Comparison of ENCODE assay signal across 30 cellular contexts in genomic region chr21:40271169-40271568, GRCh38.
"Had no signal": no experiment of that assay in that cellular context is flagged by ENCODE, and none has a peak within 500 bp of the region (broad histone marks: within the 10 kb centered on the region; RNA-seq: fewer than 3 reads in every experiment).

No MANE protein-coding gene starts in this region.

- H3K4me3 ChIP-seq: PC-9, SJCRH30, SK-N-MC had no signal

- H3K9me3 ChIP-seq: SJCRH30 had no signal

- H3K27ac ChIP-seq: KMS-11, PC-9, RWPE1, SJCRH30, SK-N-MC had no signal

- H3K36me3 ChIP-seq: SJCRH30 had no signal

- ATAC-seq: activated CD8-positive, alpha-beta memory T cell treated with anti-CD3 and anti-CD28 coated beads, Interleukin-2, amount 10 ng/mL, durations not matched to agents 7 days and 5 days; activated naive CD8-positive, alpha-beta T cell treated with anti-CD3 and anti-CD28 coated beads, Interleukin-2, amount 50 U/mL, for 24 hours had no signal

- H3K9ac ChIP-seq: KMS-11 had no signal

- H3K4me1 ChIP-seq: SJCRH30 had no signal

- DNase-seq: activated B cell treated with CpG ODN at 0.5 μM for 24 hours; activated CD4-positive, alpha-beta memory T cell treated with anti-CD3 and anti-CD28 coated beads, Interleukin-2, amount 10 ng/mL, durations not matched to agents 7 days and 5 days; activated CD4-positive, alpha-beta T cell treated with anti-CD3 and anti-CD28 coated beads for 48 hours; activated CD4-positive, CD25-positive, alpha-beta regulatory T cell treated with anti-CD3 and anti-CD28 coated beads, Interleukin-2, amount 50 U/mL, for 72 hours; activated CD8-positive, alpha-beta memory T cell treated with anti-CD3 and anti-CD28 coated beads for 24 hours; activated CD8-positive, alpha-beta memory T cell treated with anti-CD3 and anti-CD28 coated beads, Interleukin-2, amount 10 ng/mL, durations not matched to agents 7 days and 5 days; activated CD8-positive, alpha-beta memory T cell treated with anti-CD3 and anti-CD28 coated beads, Interleukin-2, amount 50 U/mL, for 48 hours; activated effector memory CD4-positive, alpha-beta T cell treated with Interleukin-2 at 50 U/mL for 16 hours; activated naive CD4-positive, alpha-beta T cell treated with anti-CD3 and anti-CD28 coated beads, Interleukin-2, amount 10 ng/mL, durations not matched to agents 7 days and 5 days; activated naive CD8-positive, alpha-beta T cell treated with anti-CD3 and anti-CD28 coated beads, Interleukin-2, amount 50 U/mL, for 24 hours; activated T-cell treated with anti-CD3 and anti-CD28 coated beads, Interleukin-2, amount 50 U/mL, for 48 hours; anterior cingulate cortex; central memory CD4-positive, alpha-beta T cell; MM.1S; MV-4-11; NCI-H1092 treated with DMSO at 0.1 percent for 48 hours; NCI-H1417; NCI-H187; NCI-H2029 treated with DMSO at 0.1 percent for 48 hours; NCI-H2107; NCI-H345; NCI-H510A; NCI-H748 treated with DMSO at 0.1 percent for 48 hours; NK-92 treated with Interleukin-12 subunit alpha and Interleukin-12 subunit beta, amount 100 ng/mL, for 24 hours; PC-9; SHP77; SJCRH30 had no signal
